In genomic region chr21:43750339-43751033, GRCh38 we compare ENCODE assay signal across 1 cellular context.
TF ChIP-seq lines count a peak whose summit lies in the region.

No MANE protein-coding gene starts in this region.

TF ChIP-seq in HepG2, 621 proteins besides CTCF, POLR2A, EP300 and RAD21:
- no peak for TF ChIP-seq ZNF512B (CRISPR knock-in tag; IDR thresholded peaks at IDR 0.05; ENCODE audit: borderline replicate concordance)
- no peak for TF ChIP-seq SP5 (CRISPR knock-in tag; IDR thresholded peaks at IDR 0.05; ENCODE audit: borderline replicate concordance, low read depth)
- TF ChIP-seq TBX3 (IDR thresholded peaks at IDR 0.05; ENCODE audit: borderline replicate concordance), result no peak
- TF ChIP-seq ATF3 (CRISPR knock-in tag; IDR thresholded peaks at IDR 0.05), result no peak
- TF ChIP-seq ZBTB49 (CRISPR knock-in tag; IDR thresholded peaks at IDR 0.05; ENCODE audit: borderline replicate concordance), result no peak
- TF ChIP-seq ZNF800 (CRISPR knock-in tag; IDR thresholded peaks at IDR 0.05), result no peak
- TF ChIP-seq SNRNP70 (IDR thresholded peaks at IDR 0.05; ENCODE audit: low read depth, low read length), result no peak
- TF ChIP-seq KLF13 (CRISPR knock-in tag; IDR thresholded peaks at IDR 0.05), result no peak
- no peak for TF ChIP-seq MED13 (CRISPR knock-in tag; IDR thresholded peaks at IDR 0.05)
- TF ChIP-seq ZNF225 (CRISPR knock-in tag; IDR thresholded peaks at IDR 0.05), result no peak
- no peak for TF ChIP-seq HNRNPUL1 (IDR thresholded peaks at IDR 0.05; ENCODE audit: low read depth, low read length)
- no peak for TF ChIP-seq SMAD3 (CRISPR knock-in tag; IDR thresholded peaks at IDR 0.05)
- TF ChIP-seq FOXP4 (CRISPR knock-in tag; IDR thresholded peaks at IDR 0.05), result no peak
- TF ChIP-seq AGO2 (optimal IDR thresholded peaks at IDR 0.05; ENCODE audit: low read depth, low read length), result peak; percentile 58
- TF ChIP-seq HNRNPK (IDR thresholded peaks at IDR 0.05; ENCODE audit: low read depth, low read length, poor library complexity, severe bottlenecking), result no peak
- TF ChIP-seq DBP (CRISPR knock-in tag; IDR thresholded peaks at IDR 0.05; ENCODE audit: not compliant biosample characterization), result no peak
- TF ChIP-seq JUNB (CRISPR knock-in tag; IDR thresholded peaks at IDR 0.05; ENCODE audit: borderline replicate concordance), result no peak
- no peak for TF ChIP-seq SP140L (CRISPR knock-in tag; IDR thresholded peaks at IDR 0.05; ENCODE audit: borderline replicate concordance)
- TF ChIP-seq IKZF4 (CRISPR knock-in tag; IDR thresholded peaks at IDR 0.05; ENCODE audit: borderline replicate concordance, low read depth, not compliant biosample characterization), result no peak
- peak; percentile 21; the same call in 1 of the 2 replicates for TF ChIP-seq ZNF768 (CRISPR knock-in tag; IDR thresholded peaks at IDR 0.05)
- no peak for TF ChIP-seq POLR2AphosphoS5 (IDR thresholded peaks at IDR 0.05; ENCODE audit: low read depth, low read length)
- TF ChIP-seq MNT (IDR thresholded peaks at IDR 0.05), result peak; percentile 99
- TF ChIP-seq TARDBP (CRISPR knock-in tag; IDR thresholded peaks at IDR 0.05), result peak; percentile 84
- TF ChIP-seq RBM22 (optimal IDR thresholded peaks at IDR 0.05; ENCODE audit: low read length), result peak; percentile 75
- TF ChIP-seq TEAD2 (CRISPR knock-in tag; IDR thresholded peaks at IDR 0.05), result no peak
- no peak for TF ChIP-seq ARID4A (CRISPR knock-in tag; IDR thresholded peaks at IDR 0.05; ENCODE audit: borderline replicate concordance)
- TF ChIP-seq ZBTB33 (CRISPR knock-in tag; IDR thresholded peaks at IDR 0.05), result 0 out of 2 replicates have a peak, but pooled peaks have one; percentile 19
